8 cellular contexts compared by ENCODE assay signal in genomic region chr9:89604463-89605180, GRCh38.
DNase-seq lines count a peak whose midpoint lies in the region; ATAC-seq and TF ChIP-seq lines count a peak whose summit lies in the region.

GADD45G (plus strand) TSS chr9:89605012; CDS start chr9:89605122, 110 bp downstream.

- ATAC-seq in HG03175 (IDR thresholded peaks at IDR 0.05; ENCODE audit: unreplicated experiment) (peak; percentile 65), memory B cell (ENCODE audit: low read depth) (peak; percentile 71)

- H3K27ac Mint-ChIP-seq in memory B cell, result peak within 1 kb of the TSS; percentile 55

- peaks cover 4% of the 10 kb centered on the region for H3K27me3 Mint-ChIP-seq in memory B cell

- H3K4me3 ChIP-seq in GM12875 (ENCODE audit: low read depth, low read length), result peak within 1 kb of the TSS; percentile 36

- no peak for TF ChIP-seq CTCF in GM12875 (IDR thresholded peaks at IDR 0.05; ENCODE audit: borderline replicate concordance, insufficient read depth, low read depth, low read length)

- no peaks in the 10 kb centered on the region for H3K36me3 Mint-ChIP-seq in memory B cell

- H3K4me1 Mint-ChIP-seq in memory B cell, result peaks cover 15% of the 10 kb centered on the region

- peak; percentile 51 to 83 for DNase-seq in NCI-H524 (lab: John Stamatoyannopoulos, UW)
- DNase-seq in activated CD8-positive, alpha-beta memory T cell treated with anti-CD3 and anti-CD28 coated beads for 24 hours, result peak; percentile 88
- DNase-seq in effector CD8-positive, alpha-beta T cell (lab: John Stamatoyannopoulos, UW), result peak; percentile 72
- DNase-seq in memory B cell (ENCODE audit: low spot score in 2 of 2), result peak; percentile 61 to 66
- peak; percentile 63 to 89 (median 81) for DNase-seq in stimulated activated CD4-positive, alpha-beta T cell treated with anti-CD3 and anti-CD28 coated beads, TNF-alpha, amount 100 ng/mL, for 4 hours (ENCODE audit: low read depth in 3 of 3)
- no peak for DNase-seq in DMS114 treated with DMSO at 0.1 percent for 48 hours (lab: John Stamatoyannopoulos, UW; ENCODE audit: unreplicated experiment)

- H3K9me3 Mint-ChIP-seq in memory B cell, result no peaks in the 10 kb centered on the region

- peak within 1 kb of the TSS; percentile 86 for H3K4me3 Mint-ChIP-seq in memory B cell
